ENCODE assay signal across 17 cellular contexts in the genomic region with DNA sequence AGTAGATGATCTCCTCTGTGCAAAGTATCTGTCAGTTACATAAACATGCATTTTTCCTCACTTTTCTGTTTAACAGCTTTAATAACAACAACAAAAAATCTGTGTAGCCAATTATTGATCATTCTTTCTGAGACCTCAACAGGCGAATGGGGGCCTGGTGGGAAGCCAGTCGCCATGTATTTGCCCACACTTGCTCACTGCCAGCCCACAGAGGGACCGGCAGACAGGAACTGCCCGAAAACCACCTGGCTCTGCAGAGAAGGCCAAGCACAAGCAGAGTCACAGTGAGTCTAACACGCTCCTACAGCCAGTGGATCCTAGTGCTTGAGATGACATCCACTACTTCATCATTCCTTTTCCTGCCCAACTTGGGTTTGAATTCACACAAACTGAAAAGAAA. TPM values are rescaled to one million over a fixed set of nuclear protein-coding genes. Genes with fewer than 3 reads are reported as not detected.
DNase-seq lines count a peak whose midpoint lies in the region; ATAC-seq and TF ChIP-seq lines count a peak whose summit lies in the region.
"Had no signal": no experiment of that assay in that cellular context is flagged by ENCODE, and none has a peak within 500 bp of the region (broad histone marks: within the 10 kb centered on the region; RNA-seq: fewer than 3 reads in every experiment).

No MANE protein-coding gene starts in this region.

- H3K36me3 Mint-ChIP-seq in T-helper 17 cell (ENCODE audit: low read depth) (peaks cover 2% of the 10 kb centered on the region), type B pancreatic cell (peaks cover 23% of the 10 kb centered on the region)

- no peaks in the 10 kb centered on the region for H3K27me3 ChIP-seq in osteoblast (ENCODE audit: insufficient read depth, low read length)
- H3K27me3 ChIP-seq: BLaER1 had no signal

- H4K20me1 ChIP-seq in osteoblast (ENCODE audit: insufficient read depth, low read length): peaks cover 8% of the 10 kb centered on the region
- H4K20me1 ChIP-seq: BLaER1 had no signal

- H3K4me2 ChIP-seq in osteoblast (ENCODE audit: insufficient read depth, low read length): no peak overlapping the region
- H3K4me2 ChIP-seq: BLaER1 had no signal

- peak; percentile 17 for DNase-seq in activated CD8-positive, alpha-beta memory T cell treated with anti-CD3 and anti-CD28 coated beads for 24 hours
- no peak for DNase-seq in activated CD8-positive, alpha-beta memory T cell treated with anti-CD3 and anti-CD28 coated beads, Interleukin-2, amount 50 U/mL, for 4 hours
- DNase-seq in T-helper 17 cell (no peak), osteoblast (ENCODE audit: insufficient read length, low spot score, missing footprints) (peak; percentile 29), type B pancreatic cell (ENCODE audit: extremely low spot score, unreplicated experiment) (peak; percentile 42), EL (no peak), NCI-H526 treated with DMSO at 0.1 percent for 48 hours (lab: John Stamatoyannopoulos, UW) (no peak)
- no peak for DNase-seq in activated CD4-positive, alpha-beta T cell treated with anti-CD3 and anti-CD28 coated beads, Interleukin-2, amount 50 U/mL, for 4 hours
- DNase-seq: 8988T; Calu3; CD4-positive, alpha-beta memory T cell; DMS79 treated with DMSO at 0.1 percent for 48 hours; GM23248; HCEC 1CT; IMR-90 had no signal

- no peaks in the 10 kb centered on the region for H3K27me3 Mint-ChIP-seq in T-helper 17 cell
- no peaks in the 10 kb centered on the region for H3K27me3 Mint-ChIP-seq in type B pancreatic cell
- H3K27me3 Mint-ChIP-seq: CD4-positive, alpha-beta memory T cell had no signal

- H3K4me3 Mint-ChIP-seq in T-helper 17 cell (no peak overlapping the region), type B pancreatic cell (no peak overlapping the region)
- H3K4me3 Mint-ChIP-seq: CD14-positive monocyte; CD4-positive, alpha-beta memory T cell had no signal

- H3K4me1 Mint-ChIP-seq in T-helper 17 cell (peaks cover 12% of the 10 kb centered on the region), type B pancreatic cell (ENCODE audit: unreplicated experiment) (peaks cover 4% of the 10 kb centered on the region)

- peaks cover 25% of the 10 kb centered on the region for H3K4me1 ChIP-seq in osteoblast (ENCODE audit: insufficient read depth, low read length)
- H3K4me1 ChIP-seq: BLaER1 had no signal

- no peak overlapping the region for H3K27ac ChIP-seq in osteoblast (ENCODE audit: low read depth, low read length)
- H3K27ac ChIP-seq: BLaER1, GM23248 had no signal

- H3K9me3 ChIP-seq in T-helper 17 cell (ENCODE audit: control insufficient read depth, low read length, poor library complexity, severe bottlenecking): no peaks in the 10 kb centered on the region
- H3K9me3 ChIP-seq in osteoblast (ENCODE audit: low read depth, low read length): no peaks in the 10 kb centered on the region
- H3K9me3 ChIP-seq: BLaER1 had no signal

- H3K79me2 ChIP-seq in osteoblast (ENCODE audit: insufficient read depth, low read length): no peaks in the 10 kb centered on the region

- no peak for ATAC-seq in T-helper 17 cell

- H2AFZ ChIP-seq in osteoblast (ENCODE audit: low read length): no peak overlapping the region
- H2AFZ ChIP-seq: GM23248 had no signal

- H3K9me3 Mint-ChIP-seq in type B pancreatic cell: no peaks in the 10 kb centered on the region
- H3K9me3 Mint-ChIP-seq: CD4-positive, alpha-beta memory T cell had no signal

- TF ChIP-seq CTCF in osteoblast (IDR thresholded peaks at IDR 0.05; ENCODE audit: extremely low read depth, low read depth, low read length) (no peak), type B pancreatic cell (conservative IDR thresholded peaks at IDR 0.05) (no peak)

- H3K27ac Mint-ChIP-seq in T-helper 17 cell (peak overlapping the region; percentile 56), type B pancreatic cell (no peak overlapping the region)
- H3K27ac Mint-ChIP-seq: CD14-positive monocyte had no signal

- H3K36me3 ChIP-seq in osteoblast (ENCODE audit: insufficient read depth, low read length): peaks cover 12% of the 10 kb centered on the region

- no peak overlapping the region for H3K4me3 ChIP-seq in osteoblast (ENCODE audit: insufficient read depth, low read length)
- H3K4me3 ChIP-seq: BLaER1, GM23248 had no signal

RNA-seq across cellular contexts. Expression of a gene that starts 56.1 kb away (rescaled TPM):
- 10 to 100 TPM in 1 of 2 donors, 1 to 10 TPM in 1; 9.9 to 14.1 TPM for total RNA-seq in T-helper 17 cell
- 6.5 and 8.0 TPM in 2 replicates for total RNA-seq in osteoblast
- total RNA-seq in type B pancreatic cell (ENCODE audit: low replicate concordance): 10.3 and 21.7 TPM in 2 replicates

Comparison
In these comparisons a context has a peak if more than half of its experiments do, and no peak if none do; other contexts are left out.
1. DNase-seq: peak in activated CD8-positive, alpha-beta memory T cell treated with anti-CD3 and anti-CD28 coated beads for 24 hours (single experiment), osteoblast (single experiment) and type B pancreatic cell (single experiment); none in activated CD8-positive, alpha-beta memory T cell treated with anti-CD3 and anti-CD28 coated beads, Interleukin-2, amount 50 U/mL, for 4 hours (single experiment), T-helper 17 cell (0 of 3), activated CD4-positive, alpha-beta T cell treated with anti-CD3 and anti-CD28 coated beads, Interleukin-2, amount 50 U/mL, for 4 hours (0 of 2), EL (single experiment) and NCI-H526 treated with DMSO at 0.1 percent for 48 hours (single experiment).